26 cellular contexts compared by ENCODE assay signal in the genomic region with DNA sequence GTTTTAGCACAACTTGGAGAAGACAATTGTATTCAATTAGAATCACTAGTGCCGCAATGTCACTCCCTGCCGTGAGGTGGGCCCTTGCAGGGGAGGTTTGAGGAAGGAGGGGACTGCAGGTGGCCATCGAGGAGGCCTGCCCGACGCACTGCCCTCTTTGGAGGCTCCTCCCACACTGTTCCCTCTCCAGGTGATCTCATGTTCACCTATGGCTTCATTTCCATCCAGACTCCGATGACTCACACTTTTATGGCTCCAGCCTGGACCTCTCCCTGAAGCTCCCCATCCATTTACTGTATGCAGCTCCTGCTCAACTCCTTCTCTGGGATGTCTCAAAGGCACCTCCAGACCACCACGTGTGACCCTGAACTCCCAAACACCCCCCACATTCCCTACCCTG.
DNase-seq lines count a peak whose midpoint lies in the region; ATAC-seq and TF ChIP-seq lines count a peak whose summit lies in the region.
"Had no signal": no experiment of that assay in that cellular context is flagged by ENCODE, and none has a peak within 500 bp of the region (broad histone marks: within the 10 kb centered on the region; RNA-seq: fewer than 3 reads in every experiment).

No MANE protein-coding gene starts in this region.

- H3K4me1 Mint-ChIP-seq in type B pancreatic cell (ENCODE audit: unreplicated experiment): peaks cover 8% of the 10 kb centered on the region
- H3K4me1 Mint-ChIP-seq: activated CD4-positive, alpha-beta T cell treated with anti-CD3 and anti-CD28 coated beads for 36 hours; activated naive CD4-positive, alpha-beta T cell treated with anti-CD3 and anti-CD28 coated beads, Interleukin-2, amount 10 ng/mL, durations not matched to agents 7 days and 5 days; stimulated activated effector memory CD8-positive, alpha-beta T cell treated with anti-CD3 and anti-CD28 coated beads, Interleukin-12 subunit alpha, Interleukin-12 subunit beta, amount 100 ng/mL, for 72 hours; T-cell had no signal

- peaks cover 5% of the 10 kb centered on the region for H3K27me3 ChIP-seq in RWPE2 (ENCODE audit: insufficient read depth, poor library complexity, severe bottlenecking)
- H3K27me3 ChIP-seq: cardiac muscle cell, neural progenitor cell had no signal

- no peaks in the 10 kb centered on the region for H3K4me1 ChIP-seq in RWPE2 (ENCODE audit: insufficient read depth, poor library complexity, severe bottlenecking)
- H3K4me1 ChIP-seq: suprapubic skin had no signal

- H3K27ac Mint-ChIP-seq in type B pancreatic cell: peak overlapping the region; percentile 52
- H3K27ac Mint-ChIP-seq: activated CD4-positive, alpha-beta T cell treated with anti-CD3 and anti-CD28 coated beads for 36 hours; activated naive CD4-positive, alpha-beta T cell treated with anti-CD3 and anti-CD28 coated beads, Interleukin-2, amount 10 ng/mL, durations not matched to agents 7 days and 5 days; CD8-positive, alpha-beta T cell; neural progenitor cell; stimulated activated effector memory CD8-positive, alpha-beta T cell treated with anti-CD3 and anti-CD28 coated beads, Interleukin-12 subunit alpha, Interleukin-12 subunit beta, amount 100 ng/mL, for 72 hours; T-cell had no signal

- H3K36me3 Mint-ChIP-seq in type B pancreatic cell: no peaks in the 10 kb centered on the region
- H3K36me3 Mint-ChIP-seq: activated naive CD4-positive, alpha-beta T cell treated with anti-CD3 and anti-CD28 coated beads, Interleukin-2, amount 10 ng/mL, durations not matched to agents 7 days and 5 days; CD8-positive, alpha-beta T cell; stimulated activated effector memory CD8-positive, alpha-beta T cell treated with anti-CD3 and anti-CD28 coated beads, Interleukin-12 subunit alpha, Interleukin-12 subunit beta, amount 100 ng/mL, for 72 hours; T-cell had no signal

- no peaks in the 10 kb centered on the region for H3K36me3 ChIP-seq in RWPE2 (ENCODE audit: low read depth)
- H3K36me3 ChIP-seq: cardiac muscle cell, neural progenitor cell, suprapubic skin had no signal

- H3K9me3 Mint-ChIP-seq in type B pancreatic cell: peaks cover 6% of the 10 kb centered on the region

- no peak overlapping the region for H3K27ac ChIP-seq in RWPE2 (ENCODE audit: poor library complexity, severe bottlenecking)
- H3K27ac ChIP-seq: cardiac muscle cell, neural progenitor cell, suprapubic skin had no signal

- H3K4me3 Mint-ChIP-seq in type B pancreatic cell: no peak overlapping the region
- H3K4me3 Mint-ChIP-seq: activated CD4-positive, alpha-beta T cell treated with anti-CD3 and anti-CD28 coated beads for 36 hours; activated naive CD4-positive, alpha-beta T cell treated with anti-CD3 and anti-CD28 coated beads, Interleukin-2, amount 10 ng/mL, durations not matched to agents 7 days and 5 days; CD8-positive, alpha-beta T cell; neural progenitor cell; stimulated activated effector memory CD8-positive, alpha-beta T cell treated with anti-CD3 and anti-CD28 coated beads, Interleukin-12 subunit alpha, Interleukin-12 subunit beta, amount 100 ng/mL, for 72 hours; T-cell had no signal

- H3K9me3 ChIP-seq in RWPE2 (ENCODE audit: severe bottlenecking): no peaks in the 10 kb centered on the region

- ATAC-seq in RWPE2 (ENCODE audit: low read depth): 0 out of 3 replicates have a peak, but pooled peaks have one; percentile 51
- ATAC-seq: activated CD4-positive, alpha-beta T cell treated with anti-CD3 and anti-CD28 coated beads for 36 hours; CD8-positive, alpha-beta T cell; left ventricle myocardium superior; stimulated activated effector memory CD8-positive, alpha-beta T cell treated with anti-CD3 and anti-CD28 coated beads, Interleukin-12 subunit alpha, Interleukin-12 subunit beta, amount 100 ng/mL, for 72 hours; T-cell had no signal

- TF ChIP-seq CTCF in RWPE2 (IDR thresholded peaks at IDR 0.05; ENCODE audit: poor library complexity, severe bottlenecking) (no peak), type B pancreatic cell (conservative IDR thresholded peaks at IDR 0.05) (no peak)

- DNase-seq in NCI-H2029 (lab: John Stamatoyannopoulos, UW) (peak; percentile 33), NCI-H2029 treated with DMSO at 0.1 percent for 48 hours (lab: John Stamatoyannopoulos, UW) (no peak), RWPE2 (ENCODE audit: low spot score) (no peak), kidney tubule cell (ENCODE audit: low spot score) (peak; percentile 67), type B pancreatic cell (ENCODE audit: extremely low spot score, unreplicated experiment) (no peak), ureter (ENCODE audit: low spot score) (no peak), medulla oblongata (ENCODE audit: extremely low spot score) (no peak), NCI-H2171 treated with DMSO at 0.1 percent for 48 hours (lab: John Stamatoyannopoulos, UW) (no peak)
- DNase-seq: activated CD4-positive, alpha-beta T cell treated with anti-CD3 and anti-CD28 coated beads for 36 hours; activated naive CD4-positive, alpha-beta T cell treated with anti-CD3 and anti-CD28 coated beads, Interleukin-2, amount 10 ng/mL, durations not matched to agents 7 days and 5 days; activated T-cell treated with anti-CD3 and anti-CD28 coated beads, Interleukin-2, amount 50 U/mL, for 48 hours; AML-193; anterior cingulate cortex; CD8-positive, alpha-beta T cell; dermis blood vessel endothelial cell; DND-41; head of caudate nucleus; left ventricle myocardium superior; NCI-H2107; NCI-H524 treated with DMSO at 0.1 percent for 48 hours; stimulated activated CD4-positive, alpha-beta T cell treated with anti-CD3 and anti-CD28 coated beads, Interleukin-1b, Interleukin-23, amount 100 ng/mL, for 48 hours; T-cell had no signal

- peaks cover 21% of the 10 kb centered on the region for H3K27me3 Mint-ChIP-seq in type B pancreatic cell

- no peak overlapping the region for H3K4me3 ChIP-seq in RWPE2 (ENCODE audit: severe bottlenecking)
- H3K4me3 ChIP-seq: cardiac muscle cell, neural progenitor cell, suprapubic skin had no signal

Comparison
In these comparisons a context has a peak if more than half of its experiments do, and no peak if none do; other contexts are left out.
1. DNase-seq: peak in NCI-H2029 (single experiment) and kidney tubule cell (single experiment); none in NCI-H2029 treated with DMSO at 0.1 percent for 48 hours (single experiment), RWPE2 (single experiment), type B pancreatic cell (single experiment), ureter (single experiment), medulla oblongata (single experiment) and NCI-H2171 treated with DMSO at 0.1 percent for 48 hours (single experiment).